2 cellular contexts compared by ENCODE assay signal in genomic region chr20:10137533-10137932, GRCh38.
TF ChIP-seq lines count a peak whose summit lies in the region.

No MANE protein-coding gene starts in this region.

TF ChIP-seq in SK-N-SH treated with all-trans-retinoic acid at 6 μM for 48 hours, 23 proteins besides CTCF, POLR2A, EP300 and RAD21 (continued from another document):
- TF ChIP-seq, protein P1, sequence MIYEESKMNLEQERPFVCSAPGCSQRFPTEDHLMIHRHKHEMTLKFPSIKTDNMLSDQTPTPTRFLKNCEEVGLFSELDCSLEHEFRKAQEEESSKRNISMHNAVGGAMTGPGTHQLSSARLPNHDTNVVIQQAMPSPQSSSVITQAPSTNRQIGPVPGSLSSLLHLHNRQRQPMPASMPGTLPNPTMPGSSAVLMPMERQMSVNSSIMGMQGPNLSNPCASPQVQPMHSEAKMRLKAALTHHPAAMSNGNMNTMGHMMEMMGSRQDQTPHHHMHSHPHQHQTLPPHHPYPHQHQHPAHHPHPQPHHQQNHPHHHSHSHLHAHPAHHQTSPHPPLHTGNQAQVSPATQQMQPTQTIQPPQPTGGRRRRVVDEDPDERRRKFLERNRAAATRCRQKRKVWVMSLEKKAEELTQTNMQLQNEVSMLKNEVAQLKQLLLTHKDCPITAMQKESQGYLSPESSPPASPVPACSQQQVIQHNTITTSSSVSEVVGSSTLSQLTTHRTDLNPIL (CRISPR knock-in tag; IDR thresholded peaks at IDR 0.05; ENCODE audit: low read depth), result no peak
- TF ChIP-seq BACH2 (CRISPR knock-in tag; IDR thresholded peaks at IDR 0.05; ENCODE audit: borderline replicate concordance), result no peak
- no peak for TF ChIP-seq TOX (CRISPR knock-in tag; IDR thresholded peaks at IDR 0.05; ENCODE audit: borderline replicate concordance)
- TF ChIP-seq, protein P2, sequence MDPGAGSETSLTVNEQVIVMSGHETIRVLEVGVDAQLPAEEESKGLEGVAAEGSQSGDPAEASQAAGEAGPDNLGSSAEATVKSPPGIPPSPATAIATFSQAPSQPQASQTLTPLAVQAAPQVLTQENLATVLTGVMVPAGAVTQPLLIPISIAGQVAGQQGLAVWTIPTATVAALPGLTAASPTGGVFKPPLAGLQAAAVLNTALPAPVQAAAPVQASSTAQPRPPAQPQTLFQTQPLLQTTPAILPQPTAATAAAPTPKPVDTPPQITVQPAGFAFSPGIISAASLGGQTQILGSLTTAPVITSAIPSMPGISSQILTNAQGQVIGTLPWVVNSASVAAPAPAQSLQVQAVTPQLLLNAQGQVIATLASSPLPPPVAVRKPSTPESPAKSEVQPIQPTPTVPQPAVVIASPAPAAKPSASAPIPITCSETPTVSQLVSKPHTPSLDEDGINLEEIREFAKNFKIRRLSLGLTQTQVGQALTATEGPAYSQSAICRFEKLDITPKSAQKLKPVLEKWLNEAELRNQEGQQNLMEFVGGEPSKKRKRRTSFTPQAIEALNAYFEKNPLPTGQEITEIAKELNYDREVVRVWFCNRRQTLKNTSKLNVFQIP (CRISPR knock-in tag; IDR thresholded peaks at IDR 0.05; ENCODE audit: borderline replicate concordance, low read depth), result no peak
- no peak for TF ChIP-seq ARNTL (CRISPR knock-in tag; IDR thresholded peaks at IDR 0.05; ENCODE audit: borderline replicate concordance, low read depth)
- TF ChIP-seq ZFP3 (CRISPR knock-in tag; IDR thresholded peaks at IDR 0.05), result no peak
- TF ChIP-seq OSR1 (CRISPR knock-in tag; IDR thresholded peaks at IDR 0.05), result no peak

TF ChIP-seq in GM23338, 12 proteins besides CTCF, POLR2A, EP300 and RAD21 (continued from another document):
- TF ChIP-seq ZNF462 (CRISPR knock-in tag; IDR thresholded peaks at IDR 0.05) (no peak), EZH2phosphoT487 (IDR thresholded peaks at IDR 0.05; ENCODE audit: unreplicated experiment) (no peak), STAT1 (IDR thresholded peaks at IDR 0.05; ENCODE audit: unreplicated experiment) (no peak), NANOG (IDR thresholded peaks at IDR 0.05; ENCODE audit: borderline replicate concordance) (no peak), CREB1 (CRISPR knock-in tag; IDR thresholded peaks at IDR 0.05; ENCODE audit: low read depth) (no peak), POLR2AphosphoS5 (IDR thresholded peaks at IDR 0.05; ENCODE audit: low read depth) (no peak), ZNF331 (CRISPR knock-in tag; IDR thresholded peaks at IDR 0.05; ENCODE audit: low read depth) (no peak)
- TF ChIP-seq, protein P3, sequence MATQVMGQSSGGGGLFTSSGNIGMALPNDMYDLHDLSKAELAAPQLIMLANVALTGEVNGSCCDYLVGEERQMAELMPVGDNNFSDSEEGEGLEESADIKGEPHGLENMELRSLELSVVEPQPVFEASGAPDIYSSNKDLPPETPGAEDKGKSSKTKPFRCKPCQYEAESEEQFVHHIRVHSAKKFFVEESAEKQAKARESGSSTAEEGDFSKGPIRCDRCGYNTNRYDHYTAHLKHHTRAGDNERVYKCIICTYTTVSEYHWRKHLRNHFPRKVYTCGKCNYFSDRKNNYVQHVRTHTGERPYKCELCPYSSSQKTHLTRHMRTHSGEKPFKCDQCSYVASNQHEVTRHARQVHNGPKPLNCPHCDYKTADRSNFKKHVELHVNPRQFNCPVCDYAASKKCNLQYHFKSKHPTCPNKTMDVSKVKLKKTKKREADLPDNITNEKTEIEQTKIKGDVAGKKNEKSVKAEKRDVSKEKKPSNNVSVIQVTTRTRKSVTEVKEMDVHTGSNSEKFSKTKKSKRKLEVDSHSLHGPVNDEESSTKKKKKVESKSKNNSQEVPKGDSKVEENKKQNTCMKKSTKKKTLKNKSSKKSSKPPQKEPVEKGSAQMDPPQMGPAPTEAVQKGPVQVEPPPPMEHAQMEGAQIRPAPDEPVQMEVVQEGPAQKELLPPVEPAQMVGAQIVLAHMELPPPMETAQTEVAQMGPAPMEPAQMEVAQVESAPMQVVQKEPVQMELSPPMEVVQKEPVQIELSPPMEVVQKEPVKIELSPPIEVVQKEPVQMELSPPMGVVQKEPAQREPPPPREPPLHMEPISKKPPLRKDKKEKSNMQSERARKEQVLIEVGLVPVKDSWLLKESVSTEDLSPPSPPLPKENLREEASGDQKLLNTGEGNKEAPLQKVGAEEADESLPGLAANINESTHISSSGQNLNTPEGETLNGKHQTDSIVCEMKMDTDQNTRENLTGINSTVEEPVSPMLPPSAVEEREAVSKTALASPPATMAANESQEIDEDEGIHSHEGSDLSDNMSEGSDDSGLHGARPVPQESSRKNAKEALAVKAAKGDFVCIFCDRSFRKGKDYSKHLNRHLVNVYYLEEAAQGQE (IDR thresholded peaks at IDR 0.05; ENCODE audit: unreplicated experiment), result no peak
